1 cellular context compared by ENCODE assay signal in genomic region chr2:237090906-237091305, GRCh38.
TF ChIP-seq lines count a peak whose summit lies in the region.

No MANE protein-coding gene starts in this region.

TF ChIP-seq in IMR-90, 13 proteins besides CTCF, POLR2A, EP300 and RAD21:
- TF ChIP-seq SMC3 (IDR thresholded peaks at IDR 0.05; ENCODE audit: low read depth, low read length) (no peak), ELK1 (IDR thresholded peaks at IDR 0.05; ENCODE audit: borderline replicate concordance, low read depth, low read length) (no peak), CHD1 (IDR thresholded peaks at IDR 0.05; ENCODE audit: low read depth, low read length) (no peak)
